In the genomic region with DNA sequence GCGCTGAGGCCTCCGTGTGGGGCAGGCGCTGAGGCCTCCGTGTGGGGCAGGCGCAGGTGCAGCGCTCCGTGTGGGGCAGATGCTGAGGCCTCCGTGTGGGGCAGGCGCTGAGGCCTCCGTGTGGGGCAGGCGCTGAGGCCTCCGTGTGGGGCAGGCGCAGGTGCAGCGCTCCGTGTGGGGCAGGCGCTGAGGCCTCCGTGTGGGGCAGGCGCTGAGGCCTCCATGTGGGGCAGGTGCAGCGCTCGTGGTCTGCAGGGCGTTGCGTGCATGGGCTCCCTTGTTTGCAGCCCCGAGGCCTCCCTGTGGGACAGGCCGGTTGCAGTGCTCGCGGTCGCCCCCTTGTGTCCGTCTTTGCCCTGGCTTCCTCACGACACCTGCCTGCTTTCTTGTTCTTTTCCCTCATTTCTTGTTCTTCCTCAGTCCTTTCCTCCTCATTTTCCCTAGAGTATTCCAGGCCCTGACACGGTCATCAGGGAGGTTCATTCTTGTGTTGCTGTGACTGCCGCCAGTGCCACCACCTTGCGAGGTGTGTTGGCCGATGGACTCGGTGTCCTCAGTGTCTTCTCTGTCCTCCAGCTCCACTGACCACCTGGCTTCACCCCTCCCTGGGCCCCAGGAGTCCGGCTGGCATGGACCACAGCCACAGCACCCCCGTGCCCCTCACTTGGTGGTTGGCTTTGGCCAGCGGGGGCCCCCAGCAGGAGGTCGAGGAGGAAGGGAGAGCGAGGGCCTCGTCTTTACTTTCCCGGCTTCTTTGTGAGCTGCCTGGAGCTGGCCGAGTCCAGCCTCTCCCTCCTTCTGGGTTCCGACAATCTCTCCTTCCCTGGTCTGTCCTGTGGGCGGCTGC, we compare ENCODE assay signal across 8 cellular contexts. TPM values are rescaled to one million over a fixed set of nuclear protein-coding genes. Genes with fewer than 3 reads are reported as not detected.
DNase-seq lines count a peak whose midpoint lies in the region; ATAC-seq lines count a peak whose summit lies in the region.
"Not testable (repeated sequence)": the region's sequence is repeated elsewhere in the genome, so short reads cannot be mapped to it uniquely, and the experiment has no call there.

No MANE protein-coding gene starts in this region.

- H3K4me3 ChIP-seq in CD8-positive, alpha-beta memory T cell (ENCODE audit: low read length); HAP-1; neuronal stem cell (ENCODE audit: low read length in 2 of 2): not testable (repeated sequence)

- not testable (repeated sequence) for H3K4ac ChIP-seq in neuronal stem cell (ENCODE audit: low read length)

- in situ Hi-C loops in HAP-1 (cut with MboI; ENCODE audit: low sequenced_read_pairs), result loop anchor here (5.0 kb wide), 1 partner anchor 130 kb away; no protein-coding TSS in a partner anchor

- H3K36me3 Mint-ChIP-seq in CD8-positive, alpha-beta memory T cell, result not testable (repeated sequence)

- not testable (repeated sequence) for H3K27me3 Mint-ChIP-seq in CD8-positive, alpha-beta memory T cell

- H3K9me3 Mint-ChIP-seq in CD8-positive, alpha-beta memory T cell, result not testable (repeated sequence)

- not testable (repeated sequence) for H4K91ac ChIP-seq in neuronal stem cell (ENCODE audit: low read depth, low read length, poor library complexity)

- POLR2A ChIA-PET in CD8-positive, alpha-beta memory T cell (lab: Charles Lee), result not testable (repeated sequence)

- not testable (repeated sequence) for H3K4me3 Mint-ChIP-seq in CD8-positive, alpha-beta memory T cell

- H3K18ac ChIP-seq in neuronal stem cell (ENCODE audit: low read length), result peak overlapping the region; percentile 13

- not testable (repeated sequence) for H3K27me3 ChIP-seq in CD8-positive, alpha-beta memory T cell (ENCODE audit: insufficient read depth, low read length, poor library complexity, severe bottlenecking); HAP-1 (ENCODE audit: low read depth); neuronal stem cell (ENCODE audit: control insufficient read depth in 3 of 3, insufficient read depth in 3 of 3, low read depth in 1 of 3, low read length in 3 of 3)

- H3K23ac ChIP-seq in neuronal stem cell (ENCODE audit: low read depth, low read length, poor library complexity), result not testable (repeated sequence)

- H2AK5ac ChIP-seq in neuronal stem cell (ENCODE audit: low read depth, low read length), result not testable (repeated sequence)

- not testable (repeated sequence) for H3K36me3 ChIP-seq in CD8-positive, alpha-beta memory T cell (ENCODE audit: insufficient read depth, low read length); HAP-1 (replicated peaks)
- H3K36me3 ChIP-seq in neuronal stem cell (replicated peaks in 1 of 2; ENCODE audit: control insufficient read depth in 2 of 2, insufficient read depth in 2 of 2, low read length in 2 of 2), result peaks cover 0 to 51% of the 10 kb centered on the region in 2 donors

- not testable (repeated sequence) for H3K27ac ChIP-seq in CD8-positive, alpha-beta memory T cell (ENCODE audit: low read depth, low read length); neuronal stem cell (replicated peaks; ENCODE audit: low read length)

- not testable (repeated sequence) for H3K9ac ChIP-seq in neuronal stem cell (ENCODE audit: low read depth, low read length, poor library complexity)

- not testable (repeated sequence) for H3K14ac ChIP-seq in neuronal stem cell (ENCODE audit: low read length)

- DNase-seq in CD8-positive, alpha-beta memory T cell, result peak; percentile 44 to 76 (median 63)
- DNase-seq in HAP-1 (ENCODE audit: low spot score in 2 of 2), result peak; percentile 54 to 93
- DNase-seq in NCI-H82 (lab: John Stamatoyannopoulos, UW), result peak; percentile 49
- DNase-seq in activated CD4-positive, alpha-beta T cell treated with anti-CD3 and anti-CD28 coated beads for 24 hours (ENCODE audit: low read depth in 2 of 2), result peak; percentile 69 to 77
- peak; percentile 85 for DNase-seq in astrocyte of the hippocampus (ENCODE audit: low read depth, low spot score)
- peak; percentile 88 for DNase-seq in Right ventricle myocardium inferior (ENCODE audit: missing footprints)
- DNase-seq in neuronal stem cell (ENCODE audit: low spot score), result peak; percentile 66
- DNase-seq in stimulated activated CD8-positive, alpha-beta memory T cell treated with anti-CD3 and anti-CD28 coated beads, Interleukin-4, amount 100 ng/mL, for 4 hours (ENCODE audit: low read depth in 2 of 2, low spot score in 1 of 2), result peak; percentile 47 to 67

- H3K4me1 ChIP-seq in CD8-positive, alpha-beta memory T cell (ENCODE audit: insufficient read depth, low read length); HAP-1; neuronal stem cell (ENCODE audit: control insufficient read depth in 2 of 2, insufficient read depth in 1 of 2, low read depth in 1 of 2, low read length in 2 of 2): not testable (repeated sequence)

- H2BK120ac ChIP-seq in neuronal stem cell (ENCODE audit: low read depth, low read length), result not testable (repeated sequence)

- H2AFZ ChIP-seq in neuronal stem cell (ENCODE audit: low read length), result not testable (repeated sequence)

- not testable (repeated sequence) for H3K9me3 ChIP-seq in CD8-positive, alpha-beta memory T cell (ENCODE audit: low read length); HAP-1; neuronal stem cell (replicated peaks in 1 of 2; ENCODE audit: control insufficient read depth in 2 of 2, insufficient read depth in 1 of 2, low read depth in 1 of 2, low read length in 2 of 2)

- H2BK5ac ChIP-seq in neuronal stem cell (ENCODE audit: low read length), result peak overlapping the region; percentile 35

- H4K8ac ChIP-seq in neuronal stem cell (ENCODE audit: low read depth, low read length), result not testable (repeated sequence)

- not testable (repeated sequence) for H3K4me2 ChIP-seq in neuronal stem cell (ENCODE audit: insufficient read depth, low read length, poor library complexity, severe bottlenecking)

- not testable (repeated sequence) for H2BK15ac ChIP-seq in neuronal stem cell (ENCODE audit: low read length)

- intact Hi-C loops in Right ventricle myocardium inferior (cut with DNase I), result loop anchor here (1.0 kb wide), 1 partner anchor 129 kb away; no protein-coding TSS in a partner anchor

- ATAC-seq in Right ventricle myocardium inferior, result peak; percentile 62

- H3K4me1 Mint-ChIP-seq in CD8-positive, alpha-beta memory T cell, result not testable (repeated sequence)

- CTCF ChIA-PET in CD8-positive, alpha-beta memory T cell (lab: Charles Lee), result interaction anchor here (0.5 to 1.8 kb wide), 13 partner anchors 9 to 448 kb away, joined by 3 to 6 read pairs (median 4); no protein-coding TSS in a partner anchor

- WGBS in neuronal stem cell (ENCODE audit: extremely low coverage in 2 of 2, insufficient read length in 2 of 2, insufficient replicate concordance in 1 of 2), 2 donors, result no CpG with 5 or more reads among the region's 44 CpGs

- H3K27ac Mint-ChIP-seq in CD8-positive, alpha-beta memory T cell, result peak overlapping the region in 1 of 8 donors; percentile 81

- not testable (repeated sequence) for H2BK12ac ChIP-seq in neuronal stem cell (ENCODE audit: low read length)

- not testable (repeated sequence) for H3K79me1 ChIP-seq in neuronal stem cell (ENCODE audit: low read depth, low read length)

RNA-seq across cellular contexts. Expression of a gene that starts 20.7 kb away (rescaled TPM):
- total RNA-seq in CD8-positive, alpha-beta memory T cell, result 1 to 10 TPM; 1.8 to 3.1 TPM
- polyA plus RNA-seq in CD8-positive, alpha-beta memory T cell, result 5.7 TPM
- 4.2 TPM for total RNA-seq in Right ventricle myocardium inferior
- polyA plus RNA-seq in neuronal stem cell (2013, experiment 1 of 2), result 12.6 TPM
- 11.2 TPM for polyA plus RNA-seq in neuronal stem cell (2013, experiment 2 of 2)

RNA-seq across cellular contexts. Expression of a gene that starts 44.3 kb away (rescaled TPM):
- total RNA-seq in CD8-positive, alpha-beta memory T cell, result 1 to 10 TPM; 3.1 to 3.7 TPM
- polyA plus RNA-seq in CD8-positive, alpha-beta memory T cell, result 4.4 TPM
- 22.3 TPM for total RNA-seq in Right ventricle myocardium inferior
- polyA plus RNA-seq in neuronal stem cell (2013, experiment 1 of 2), result 2.1 TPM
- 2.0 TPM for polyA plus RNA-seq in neuronal stem cell (2013, experiment 2 of 2)

RNA-seq across cellular contexts. Expression of a gene that starts 44.9 kb away (rescaled TPM):
- 10 to 100 TPM; 14.0 to 14.9 TPM for total RNA-seq in CD8-positive, alpha-beta memory T cell
- polyA plus RNA-seq in CD8-positive, alpha-beta memory T cell, result 8.5 TPM
- 7.0 TPM for total RNA-seq in Right ventricle myocardium inferior
- 20.6 TPM for polyA plus RNA-seq in neuronal stem cell (2013, experiment 1 of 2)
- polyA plus RNA-seq in neuronal stem cell (2013, experiment 2 of 2), result 21.2 TPM
